10 cellular contexts compared by ENCODE assay signal in genomic region chr21:36310016-36310415, GRCh38. TPM values are rescaled to one million over a fixed set of nuclear protein-coding genes. Genes with fewer than 3 reads are reported as not detected.
DNase-seq lines count a peak whose midpoint lies in the region; ATAC-seq and TF ChIP-seq lines count a peak whose summit lies in the region.
"Had no signal": no experiment of that assay in that cellular context is flagged by ENCODE, and none has a peak within 500 bp of the region (broad histone marks: within the 10 kb centered on the region; RNA-seq: fewer than 3 reads in every experiment).

No MANE protein-coding gene starts in this region.

- H3K27ac Mint-ChIP-seq in T-helper 17 cell = peak overlapping the region; percentile 41

- DNase-seq in T-helper 17 cell = no peak
- DNase-seq in stimulated activated CD4-positive, alpha-beta T cell treated with anti-CD3 and anti-CD28 coated beads, Interleukin-4, amount 100 ng/mL, for 1 hour = peak; percentile 48
- DNase-seq in mammary epithelial cell = no peak
- no peak for DNase-seq in GM19238 (ENCODE audit: insufficient read length, low spot score)
- DNase-seq in NCI-H524 (lab: John Stamatoyannopoulos, UW) = no peak
- DNase-seq: OCI-M1 had no signal

- H3K27ac ChIP-seq in mammary epithelial cell (ENCODE audit: insufficient read depth, low read depth, low read length) = no peak overlapping the region
- H3K27ac ChIP-seq: upper lobe of left lung had no signal

- no peaks in the 10 kb centered on the region for H3K36me3 Mint-ChIP-seq in T-helper 17 cell (ENCODE audit: low read depth)

- no peaks in the 10 kb centered on the region for H3K27me3 ChIP-seq in mammary epithelial cell (ENCODE audit: insufficient read depth, low read length)
- H3K27me3 ChIP-seq: upper lobe of left lung had no signal

- H3K27me3 Mint-ChIP-seq in T-helper 17 cell = no peaks in the 10 kb centered on the region

- H3K4me1 ChIP-seq in mammary epithelial cell (ENCODE audit: insufficient read depth, low read length) = no peaks in the 10 kb centered on the region
- H3K4me1 ChIP-seq: upper lobe of left lung had no signal

- no peak overlapping the region for H3K9ac ChIP-seq in mammary epithelial cell (ENCODE audit: insufficient read depth, low read length)

- CTCF ChIA-PET in mammary epithelial cell (lab: Charles Lee; ENCODE audit: low non-redundant PET) = no interaction called here

- no peaks in the 10 kb centered on the region for H3K4me1 Mint-ChIP-seq in T-helper 17 cell

- no peaks in the 10 kb centered on the region for H3K36me3 ChIP-seq in mammary epithelial cell (ENCODE audit: insufficient read depth, low read length)
- H3K36me3 ChIP-seq: upper lobe of left lung had no signal

- no peaks in the 10 kb centered on the region for H3K79me2 ChIP-seq in mammary epithelial cell (ENCODE audit: insufficient read depth, low read length)

- dilution Hi-C loops in mammary epithelial cell (cut with HindIII; ENCODE audit: low sequenced_read_pairs) = no loop called here

- peak; percentile 78 for ATAC-seq in GM18909 (IDR thresholded peaks at IDR 0.05; ENCODE audit: poor library complexity, unreplicated experiment)
- ATAC-seq in HG02840 (IDR thresholded peaks at IDR 0.05; ENCODE audit: low FRiP score, unreplicated experiment) = peak; percentile 84
- peak; percentile 99 for ATAC-seq in T-helper 17 cell
- no peak for ATAC-seq in HG03469 (IDR thresholded peaks at IDR 0.05; ENCODE audit: unreplicated experiment)

- no peaks in the 10 kb centered on the region for H4K20me1 ChIP-seq in mammary epithelial cell (ENCODE audit: insufficient read depth, low read length)

- WGBS in mammary epithelial cell (ENCODE audit: low coverage, missing lambda C conversion rate) = 90% methylated on average over 6 of the region's 7 CpGs

- H2AFZ ChIP-seq in mammary epithelial cell (ENCODE audit: low read depth, low read length) = no peak overlapping the region

- H3K9me3 ChIP-seq in T-helper 17 cell (ENCODE audit: control insufficient read depth, low read length, poor library complexity, severe bottlenecking) (no peaks in the 10 kb centered on the region), mammary epithelial cell (replicated peaks; ENCODE audit: insufficient read depth, low read length) (no peaks in the 10 kb centered on the region)

- H3K4me3 Mint-ChIP-seq in T-helper 17 cell = peak overlapping the region; percentile 33

- TF ChIP-seq CTCF in mammary epithelial cell (conservative IDR thresholded peaks at IDR 0.05 in 1 of 2, IDR thresholded peaks at IDR 0.05 in 1 of 2; ENCODE audit: extremely low read depth in 1 of 2, insufficient read depth in 1 of 2, low read depth in 1 of 2, low read length in 2 of 2) = no peak

- intact Hi-C loops in mammary epithelial cell (cut with micrococcal nuclease) = no loop called here

- in situ Hi-C loops in mammary epithelial cell (cut with MboI; ENCODE audit: low sequenced_read_pairs in 2 of 2) = loop anchor here in 1 of 2 donors (10.0 kb wide), 1 partner anchor 95 kb away; no protein-coding TSS in a partner anchor

- H3K4me3 ChIP-seq in mammary epithelial cell (replicated peaks in 1 of 3; ENCODE audit: insufficient read depth in 1 of 3, low read depth in 2 of 3, low read length in 3 of 3) = no peak overlapping the region
- H3K4me3 ChIP-seq: upper lobe of left lung had no signal

- H3K4me2 ChIP-seq in mammary epithelial cell (ENCODE audit: insufficient read depth, low read depth, low read length) = no peak overlapping the region

- no TSS peak for BruUV-seq in mammary epithelial cell (replicated peaks; lab: Mats Ljungman, UMichigan)

RNA-seq across cellular contexts. Expression of gene MORC3, which starts 10.0 kb away (rescaled TPM):
- total RNA-seq in T-helper 17 cell (10 to 100 TPM; 45.2 to 51.0 TPM), mammary epithelial cell (10 to 100 TPM; 32.3 to 44.2 TPM)
- polyA plus RNA-seq in mammary epithelial cell = 11.9 TPM
- polyA minus RNA-seq in mammary epithelial cell = 14.8 TPM
